In the genomic region with DNA sequence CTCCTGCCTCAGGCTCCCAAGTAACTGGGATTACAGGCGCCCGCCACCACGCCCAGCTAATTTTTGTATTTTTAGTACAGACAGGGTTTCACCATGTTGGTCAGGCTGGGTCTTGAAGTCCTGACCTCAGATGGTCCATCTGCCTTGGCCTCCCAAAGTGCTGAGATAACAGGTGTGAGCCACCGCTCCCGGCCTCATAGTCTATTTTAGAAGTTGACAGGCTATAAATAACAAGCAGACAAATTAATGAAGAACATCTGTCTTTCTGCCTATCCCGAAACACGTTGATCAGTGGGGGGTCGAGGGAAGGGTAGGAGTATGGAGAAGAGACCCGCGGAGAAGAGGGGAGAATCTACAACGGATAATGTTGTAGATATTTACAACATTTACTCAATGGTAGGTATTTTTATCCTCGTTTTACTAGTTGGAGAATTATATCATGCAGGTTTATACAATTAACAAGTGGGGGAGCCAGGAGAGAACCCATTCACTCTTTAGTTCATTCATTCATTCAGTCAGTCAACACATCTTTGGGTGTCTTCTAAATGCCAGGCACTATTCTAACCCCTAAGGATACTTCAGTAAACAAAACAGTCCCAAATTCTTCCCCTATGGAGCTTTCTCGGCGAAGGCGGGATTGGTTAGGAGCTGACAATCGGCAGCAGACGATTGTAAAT, we compare ENCODE assay signal across 8 cellular contexts. TPM values are rescaled to one million over a fixed set of nuclear protein-coding genes. Genes with fewer than 3 reads are reported as not detected.
DNase-seq lines count a peak whose midpoint lies in the region; ATAC-seq and TF ChIP-seq lines count a peak whose summit lies in the region.

No MANE protein-coding gene starts in this region.

- CTCF ChIA-PET in AG04449 (lab: Yijun Ruan, JAX), result interaction anchor here (1.6 kb wide), 1 partner anchor 32 kb away, joined by 3 read pairs; no protein-coding TSS in a partner anchor

- H3K4me3 Mint-ChIP-seq in activated naive CD8-positive, alpha-beta T cell treated with anti-CD3 and anti-CD28 coated beads for 36 hours, result peak overlapping the region; percentile 75

- H3K27ac Mint-ChIP-seq in activated naive CD8-positive, alpha-beta T cell treated with anti-CD3 and anti-CD28 coated beads for 36 hours, result peak overlapping the region; percentile 81

- H3K4me1 ChIP-seq in HAP-1 (peaks cover 25% of the 10 kb centered on the region), mesodermal cell (ENCODE audit: control insufficient read depth, insufficient read depth, low read length, poor library complexity, severe bottlenecking) (peaks cover 14% of the 10 kb centered on the region)

- H3K9me3 Mint-ChIP-seq in activated naive CD8-positive, alpha-beta T cell treated with anti-CD3 and anti-CD28 coated beads for 36 hours, result no peaks in the 10 kb centered on the region

- no peaks in the 10 kb centered on the region for H3K27me3 ChIP-seq in HAP-1 (ENCODE audit: low read depth)

- H3K9me3 ChIP-seq in HAP-1, result no peaks in the 10 kb centered on the region
- H3K9me3 ChIP-seq in mesodermal cell (ENCODE audit: control insufficient read depth, low read length), result no peaks in the 10 kb centered on the region

- no peak for ATAC-seq in GM21447 (IDR thresholded peaks at IDR 0.05; ENCODE audit: unreplicated experiment)

- peaks cover 22% of the 10 kb centered on the region for H3K36me3 Mint-ChIP-seq in activated naive CD8-positive, alpha-beta T cell treated with anti-CD3 and anti-CD28 coated beads for 36 hours

- no peaks in the 10 kb centered on the region for H3K27me3 Mint-ChIP-seq in activated naive CD8-positive, alpha-beta T cell treated with anti-CD3 and anti-CD28 coated beads for 36 hours

- POLR2A ChIA-PET in AG04449 (lab: Yijun Ruan, JAX), result interaction anchor here (0.9 kb wide), 1 partner anchor 17 kb away, joined by 3 read pairs; no protein-coding TSS in a partner anchor

- H3K4me1 Mint-ChIP-seq in activated naive CD8-positive, alpha-beta T cell treated with anti-CD3 and anti-CD28 coated beads for 36 hours, result peaks cover 37% of the 10 kb centered on the region

- no peak overlapping the region for H3K27ac ChIP-seq in mesodermal cell (ENCODE audit: low read depth, low read length, severe bottlenecking)

- H3K4me3 ChIP-seq in AG04449 (ENCODE audit: low read depth, low read length), result peak overlapping the region; percentile 85
- H3K4me3 ChIP-seq in HAP-1, result peak overlapping the region; percentile 72
- H3K4me3 ChIP-seq in mesodermal cell (ENCODE audit: extremely low read depth, insufficient read depth, low read length, poor library complexity, severe bottlenecking), result peak overlapping the region; percentile 73

- TF ChIP-seq CTCF in AG04449 (IDR thresholded peaks at IDR 0.05; ENCODE audit: insufficient read depth, low read length, missing control alignments), result no peak

- no peaks in the 10 kb centered on the region for H3K36me3 ChIP-seq in HAP-1 (replicated peaks)
- H3K36me3 ChIP-seq in mesodermal cell (ENCODE audit: control insufficient read depth, insufficient read depth, low read length), result no peaks in the 10 kb centered on the region

- DNase-seq in AG04449 (ENCODE audit: low read depth, low spot score), result no peak
- DNase-seq in HAP-1 (ENCODE audit: low spot score in 2 of 2), result no peak
- DNase-seq in activated naive CD8-positive, alpha-beta T cell treated with anti-CD3 and anti-CD28 coated beads for 36 hours, result no peak
- DNase-seq in activated CD8-positive, alpha-beta memory T cell treated with anti-CD3 and anti-CD28 coated beads for 24 hours, result no peak
- no peak for DNase-seq in KG1 (lab: John Stamatoyannopoulos, UW)
- no peak for DNase-seq in stimulated activated CD4-positive, alpha-beta T cell treated with anti-CD3 and anti-CD28 coated beads, Interleukin-4, amount 100 ng/mL, for 24 hours

- 14 to 17% methylated on average over 6 of the region's 17 CpGs for WGBS in mesodermal cell (ENCODE audit: insufficient coverage in 2 of 2), 2 experiments

- in situ Hi-C loops in HAP-1 (cut with MboI; ENCODE audit: low sequenced_read_pairs), result no loop called here

RNA-seq across cellular contexts. Expression of gene IFNAR2, which starts 0.5 kb away (rescaled TPM):
- 10 to 100 TPM; 36.9 to 43.7 TPM for total RNA-seq in activated naive CD8-positive, alpha-beta T cell treated with anti-CD3 and anti-CD28 coated beads for 36 hours
- polyA plus RNA-seq in mesodermal cell (2013, experiment 1 of 2), result 29.3 TPM
- 29.9 TPM for polyA plus RNA-seq in mesodermal cell (2013, experiment 2 of 2)

RNA-seq across cellular contexts. Expression of gene IL10RB, which starts 36.9 kb away (rescaled TPM):
- 10 to 100 TPM; 25.3 to 25.9 TPM for total RNA-seq in activated naive CD8-positive, alpha-beta T cell treated with anti-CD3 and anti-CD28 coated beads for 36 hours
- polyA plus RNA-seq in mesodermal cell (2013, experiment 1 of 2), result 12.6 TPM
- 11.2 TPM for polyA plus RNA-seq in mesodermal cell (2013, experiment 2 of 2)
